In the genomic region with DNA sequence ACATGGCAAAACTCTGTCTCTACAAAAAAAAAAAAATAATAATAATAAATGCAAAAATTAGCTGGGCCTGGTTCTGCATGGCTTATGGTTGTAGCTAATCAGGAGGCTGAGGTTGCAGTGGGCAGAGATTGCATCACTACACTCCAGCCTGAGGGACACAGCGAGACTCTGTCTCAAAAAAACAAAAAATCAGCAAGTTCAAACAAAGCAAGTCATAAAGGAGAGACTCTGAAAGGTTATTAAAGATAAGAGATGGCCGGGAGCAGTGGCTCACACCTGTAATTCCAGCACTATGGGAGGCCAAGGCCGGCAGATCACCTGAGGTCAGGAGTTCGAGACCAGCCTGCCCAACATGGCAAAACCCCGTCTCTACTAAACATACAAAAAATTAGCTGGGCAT, we compare ENCODE assay signal across 1 cellular context.
TF ChIP-seq lines count a peak whose summit lies in the region.

No MANE protein-coding gene starts in this region.

TF ChIP-seq in WTC11, 78 proteins besides CTCF, POLR2A, EP300 and RAD21 (continued from another document):
- TF ChIP-seq, protein P1, sequence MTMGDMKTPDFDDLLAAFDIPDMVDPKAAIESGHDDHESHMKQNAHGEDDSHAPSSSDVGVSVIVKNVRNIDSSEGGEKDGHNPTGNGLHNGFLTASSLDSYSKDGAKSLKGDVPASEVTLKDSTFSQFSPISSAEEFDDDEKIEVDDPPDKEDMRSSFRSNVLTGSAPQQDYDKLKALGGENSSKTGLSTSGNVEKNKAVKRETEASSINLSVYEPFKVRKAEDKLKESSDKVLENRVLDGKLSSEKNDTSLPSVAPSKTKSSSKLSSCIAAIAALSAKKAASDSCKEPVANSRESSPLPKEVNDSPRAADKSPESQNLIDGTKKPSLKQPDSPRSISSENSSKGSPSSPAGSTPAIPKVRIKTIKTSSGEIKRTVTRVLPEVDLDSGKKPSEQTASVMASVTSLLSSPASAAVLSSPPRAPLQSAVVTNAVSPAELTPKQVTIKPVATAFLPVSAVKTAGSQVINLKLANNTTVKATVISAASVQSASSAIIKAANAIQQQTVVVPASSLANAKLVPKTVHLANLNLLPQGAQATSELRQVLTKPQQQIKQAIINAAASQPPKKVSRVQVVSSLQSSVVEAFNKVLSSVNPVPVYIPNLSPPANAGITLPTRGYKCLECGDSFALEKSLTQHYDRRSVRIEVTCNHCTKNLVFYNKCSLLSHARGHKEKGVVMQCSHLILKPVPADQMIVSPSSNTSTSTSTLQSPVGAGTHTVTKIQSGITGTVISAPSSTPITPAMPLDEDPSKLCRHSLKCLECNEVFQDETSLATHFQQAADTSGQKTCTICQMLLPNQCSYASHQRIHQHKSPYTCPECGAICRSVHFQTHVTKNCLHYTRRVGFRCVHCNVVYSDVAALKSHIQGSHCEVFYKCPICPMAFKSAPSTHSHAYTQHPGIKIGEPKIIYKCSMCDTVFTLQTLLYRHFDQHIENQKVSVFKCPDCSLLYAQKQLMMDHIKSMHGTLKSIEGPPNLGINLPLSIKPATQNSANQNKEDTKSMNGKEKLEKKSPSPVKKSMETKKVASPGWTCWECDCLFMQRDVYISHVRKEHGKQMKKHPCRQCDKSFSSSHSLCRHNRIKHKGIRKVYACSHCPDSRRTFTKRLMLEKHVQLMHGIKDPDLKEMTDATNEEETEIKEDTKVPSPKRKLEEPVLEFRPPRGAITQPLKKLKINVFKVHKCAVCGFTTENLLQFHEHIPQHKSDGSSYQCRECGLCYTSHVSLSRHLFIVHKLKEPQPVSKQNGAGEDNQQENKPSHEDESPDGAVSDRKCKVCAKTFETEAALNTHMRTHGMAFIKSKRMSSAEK (CRISPR knock-in tag; IDR thresholded peaks at IDR 0.05; ENCODE audit: borderline replicate concordance) = no peak
- TF ChIP-seq, protein P2, sequence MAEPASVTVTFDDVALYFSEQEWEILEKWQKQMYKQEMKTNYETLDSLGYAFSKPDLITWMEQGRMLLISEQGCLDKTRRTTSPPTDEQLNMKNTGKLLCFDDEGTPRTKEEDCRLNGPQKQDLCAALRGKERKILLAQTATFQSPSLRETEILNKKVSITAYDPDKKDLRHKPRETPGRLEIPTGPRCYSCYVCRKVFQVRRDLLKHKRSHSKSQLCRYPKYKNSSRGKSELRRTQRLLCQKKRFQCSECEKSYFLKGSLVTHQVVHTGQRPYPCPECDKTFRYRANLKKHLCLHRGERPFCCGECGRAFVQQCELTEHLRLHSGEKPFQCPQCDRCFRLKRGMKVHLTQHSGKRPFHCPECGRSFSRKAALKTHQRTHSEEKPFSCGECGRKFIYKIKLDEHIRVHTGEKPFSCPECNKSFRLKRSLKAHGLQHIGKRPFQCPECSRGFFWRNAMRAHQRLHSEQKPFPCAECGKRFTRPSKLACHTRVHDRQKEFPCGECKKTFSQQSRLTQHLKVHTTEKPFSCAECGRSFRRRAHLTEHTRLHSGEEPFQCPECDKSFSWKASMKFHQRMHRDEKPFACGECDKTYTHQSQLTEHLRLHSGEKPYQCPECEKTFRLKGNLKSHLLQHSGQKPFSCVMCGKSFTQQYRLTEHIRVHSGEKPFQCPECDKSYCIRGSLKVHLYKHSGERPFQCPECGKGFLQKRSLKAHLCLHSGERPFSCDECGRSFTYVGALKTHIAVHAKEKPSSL (CRISPR knock-in tag; conservative IDR thresholded peaks at IDR 0.05) = no peak
- TF ChIP-seq TEAD4 (CRISPR knock-in tag; IDR thresholded peaks at IDR 0.05) = no peak
